16 cellular contexts compared by ENCODE assay signal in genomic region chr16:65116216-65116615, GRCh38. TPM values are rescaled to one million over a fixed set of nuclear protein-coding genes. Genes with fewer than 3 reads are reported as not detected.
"Had no signal": no experiment of that assay in that cellular context is flagged by ENCODE, and none has a peak within 500 bp of the region (broad histone marks: within the 10 kb centered on the region; RNA-seq: fewer than 3 reads in every experiment).

No MANE protein-coding gene starts in this region.

- H3K4me3 ChIP-seq: heart left ventricle, pancreas, thoracic aorta had no signal

- H3K36me3 ChIP-seq: pancreas, thoracic aorta had no signal

- H3K27ac Mint-ChIP-seq: activated CD4-positive, alpha-beta memory T cell treated with anti-CD3 and anti-CD28 coated beads, Interleukin-2, amount 10 ng/mL, durations not matched to agents 7 days and 5 days; activated CD4-positive, alpha-beta T cell treated with anti-CD3 and anti-CD28 coated beads for 36 hours; activated naive CD8-positive, alpha-beta T cell treated with anti-CD3 and anti-CD28 coated beads, Interleukin-2, amount 10 ng/mL, durations not matched to agents 7 days and 5 days; activated T-cell treated with anti-CD3 and anti-CD28 coated beads, Interleukin-2, amount 50 U/mL, for 72 hours had no signal

- DNase-seq: activated CD4-positive, alpha-beta memory T cell treated with anti-CD3 and anti-CD28 coated beads, Interleukin-2, amount 10 ng/mL, durations not matched to agents 7 days and 5 days; activated CD4-positive, alpha-beta T cell treated with anti-CD3 and anti-CD28 coated beads for 36 hours; activated naive CD8-positive, alpha-beta T cell treated with anti-CD3 and anti-CD28 coated beads, Interleukin-2, amount 10 ng/mL, durations not matched to agents 7 days and 5 days; activated T-cell treated with anti-CD3 and anti-CD28 coated beads, Interleukin-2, amount 50 U/mL, for 72 hours; aorta; central memory CD4-positive, alpha-beta T cell; foreskin melanocyte; heart left ventricle; pancreas; stimulated activated CD4-positive, alpha-beta T cell treated with anti-CD3 and anti-CD28 coated beads, Interleukin-4, amount 100 ng/mL, for 1 hour; stimulated activated CD8-positive, alpha-beta memory T cell treated with anti-CD3 and anti-CD28 coated beads, Interleukin-4, amount 100 ng/mL, for 48 hours; stimulated activated naive CD8-positive, alpha-beta T cell treated with anti-CD3 and anti-CD28 coated beads, Interleukin-15, Interleukin-2, amounts not matched to agents 100 U/mL and 50 U/mL, for 24 hours; T-helper 9 cell had no signal

- H3K4me3 Mint-ChIP-seq: activated CD4-positive, alpha-beta memory T cell treated with anti-CD3 and anti-CD28 coated beads, Interleukin-2, amount 10 ng/mL, durations not matched to agents 7 days and 5 days; activated CD4-positive, alpha-beta T cell treated with anti-CD3 and anti-CD28 coated beads for 36 hours; activated naive CD8-positive, alpha-beta T cell treated with anti-CD3 and anti-CD28 coated beads, Interleukin-2, amount 10 ng/mL, durations not matched to agents 7 days and 5 days; activated T-cell treated with anti-CD3 and anti-CD28 coated beads, Interleukin-2, amount 50 U/mL, for 72 hours had no signal

- H3K9me3 ChIP-seq: heart left ventricle, pancreas, thoracic aorta had no signal

- H3K4me1 Mint-ChIP-seq: activated CD4-positive, alpha-beta memory T cell treated with anti-CD3 and anti-CD28 coated beads, Interleukin-2, amount 10 ng/mL, durations not matched to agents 7 days and 5 days; activated CD4-positive, alpha-beta T cell treated with anti-CD3 and anti-CD28 coated beads for 36 hours; activated naive CD8-positive, alpha-beta T cell treated with anti-CD3 and anti-CD28 coated beads, Interleukin-2, amount 10 ng/mL, durations not matched to agents 7 days and 5 days had no signal

- ATAC-seq: activated CD4-positive, alpha-beta T cell treated with anti-CD3 and anti-CD28 coated beads for 36 hours; activated T-cell treated with anti-CD3 and anti-CD28 coated beads, Interleukin-2, amount 50 U/mL, for 72 hours; esophagus mucosa; heart left ventricle; pancreas; stimulated activated naive CD8-positive, alpha-beta T cell treated with anti-CD3 and anti-CD28 coated beads, Interleukin-15, Interleukin-2, amounts not matched to agents 100 U/mL and 50 U/mL, for 24 hours had no signal

- H3K27ac ChIP-seq: heart left ventricle, pancreas, thoracic aorta, VCaP had no signal

- H3K9me3 Mint-ChIP-seq: activated CD4-positive, alpha-beta memory T cell treated with anti-CD3 and anti-CD28 coated beads, Interleukin-2, amount 10 ng/mL, durations not matched to agents 7 days and 5 days; activated naive CD8-positive, alpha-beta T cell treated with anti-CD3 and anti-CD28 coated beads, Interleukin-2, amount 10 ng/mL, durations not matched to agents 7 days and 5 days; activated T-cell treated with anti-CD3 and anti-CD28 coated beads, Interleukin-2, amount 50 U/mL, for 72 hours had no signal

- H3K4me1 ChIP-seq: pancreas had no signal

- H3K36me3 Mint-ChIP-seq: activated naive CD8-positive, alpha-beta T cell treated with anti-CD3 and anti-CD28 coated beads, Interleukin-2, amount 10 ng/mL, durations not matched to agents 7 days and 5 days had no signal

RNA-seq across cellular contexts. Expression of gene CDH11, which starts 5.6 kb away (rescaled TPM):
- total RNA-seq: activated CD4-positive, alpha-beta memory T cell treated with anti-CD3 and anti-CD28 coated beads, Interleukin-2, amount 10 ng/mL, durations not matched to agents 7 days and 5 days; activated CD4-positive, alpha-beta T cell treated with anti-CD3 and anti-CD28 coated beads for 36 hours; activated naive CD8-positive, alpha-beta T cell treated with anti-CD3 and anti-CD28 coated beads, Interleukin-2, amount 10 ng/mL, durations not matched to agents 7 days and 5 days; activated T-cell treated with anti-CD3 and anti-CD28 coated beads, Interleukin-2, amount 50 U/mL, for 72 hours had no signal
